30 cellular contexts compared by ENCODE assay signal in the genomic region with DNA sequence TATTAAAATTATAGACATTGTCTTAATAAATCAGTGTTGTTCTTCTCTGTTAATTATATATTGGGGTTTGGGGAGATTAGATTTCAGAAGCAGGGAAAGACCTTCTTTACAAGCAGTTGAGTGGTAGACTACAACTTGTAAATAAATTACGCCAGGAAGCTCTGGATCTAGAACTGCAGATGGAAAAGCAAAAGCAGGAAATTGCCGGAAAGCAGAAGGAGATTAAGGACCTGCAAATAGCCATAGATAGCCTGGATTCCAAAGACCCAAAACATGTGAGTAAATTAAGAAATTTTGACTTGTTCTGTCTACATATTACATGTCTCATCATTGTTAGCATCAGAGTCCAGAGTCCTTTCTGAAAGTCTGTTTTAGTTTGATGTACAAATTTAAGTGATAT.
"Had no signal": no experiment of that assay in that cellular context is flagged by ENCODE, and none has a peak within 500 bp of the region (broad histone marks: within the 10 kb centered on the region; RNA-seq: fewer than 3 reads in every experiment).

No MANE protein-coding gene starts in this region.

- H3K4me3 ChIP-seq: breast epithelium, MG63, SJCRH30 had no signal

- DNase-seq: activated CD4-positive, alpha-beta T cell treated with anti-CD3 and anti-CD28 coated beads for 1 hour; activated CD4-positive, alpha-beta T cell treated with anti-CD3 and anti-CD28 coated beads, Interleukin-2, amount 10 ng/mL, durations not matched to agents 24 days and 14 days; activated CD4-positive, alpha-beta T cell treated with anti-CD3 and anti-CD28 coated beads, Interleukin-2, amount 50 U/mL, for 48 hours; activated CD8-positive, alpha-beta memory T cell treated with anti-CD3 and anti-CD28 coated beads, Interleukin-2, amount 10 ng/mL, durations not matched to agents 7 days and 5 days; activated gamma-delta T cell treated with Interleukin-2 at 50 U/mL for 16 hours; activated naive CD4-positive, alpha-beta T cell treated with anti-CD3 and anti-CD28 coated beads, Interleukin-2, amount 10 ng/mL, durations not matched to agents 7 days and 5 days; activated naive CD8-positive, alpha-beta T cell treated with anti-CD3 and anti-CD28 coated beads, Interleukin-2, amount 10 ng/mL, durations not matched to agents 7 days and 5 days; activated T-cell treated with anti-CD3 and anti-CD28 coated beads, Interleukin-2, amount 50 U/mL, for 4 hours; aorta; caudate nucleus; MG63; MV-4-11; NCI-H1092 treated with DMSO at 0.1 percent for 48 hours; NCI-H1417 treated with DMSO at 0.1 percent for 48 hours; NCI-H1694; NCI-H2029; NCI-H2107; NCI-H510A treated with DMSO at 0.1 percent for 48 hours; NCI-H69; NK-92 treated with Interleukin-12 subunit alpha and Interleukin-12 subunit beta, amount 100 ng/mL, for 24 hours; OCI-M1; Right ventricle myocardium superior; SJCRH30; SK-N-SH had no signal

- H3K27ac Mint-ChIP-seq: activated CD4-positive, alpha-beta T cell treated with anti-CD3 and anti-CD28 coated beads, Interleukin-2, amount 10 ng/mL, durations not matched to agents 24 days and 14 days; activated CD8-positive, alpha-beta memory T cell treated with anti-CD3 and anti-CD28 coated beads, Interleukin-2, amount 10 ng/mL, durations not matched to agents 7 days and 5 days; activated naive CD4-positive, alpha-beta T cell treated with anti-CD3 and anti-CD28 coated beads, Interleukin-2, amount 10 ng/mL, durations not matched to agents 7 days and 5 days; activated naive CD8-positive, alpha-beta T cell treated with anti-CD3 and anti-CD28 coated beads, Interleukin-2, amount 10 ng/mL, durations not matched to agents 7 days and 5 days; activated T-helper 2 cell treated with anti-CD3 and anti-CD28 coated beads, Interferon-gamma antibody, Interleukin-2, Interleukin-4, amounts not matched to agents 10 μg/mL and 5 μg/mL and 100 μg/mL, durations not matched to agents 14 hours and 24 hours and 36 hours; WTC11 had no signal

- H3K9me3 ChIP-seq: breast epithelium, MG63, SJCRH30, SK-N-SH had no signal

- H3K27ac ChIP-seq: breast epithelium, KMS-11, RWPE1, SJCRH30 had no signal

- H3K27me3 ChIP-seq: breast epithelium, MG63, SJCRH30 had no signal

- H3K4me2 ChIP-seq: KMS-11, SK-N-SH had no signal

- ATAC-seq: activated CD8-positive, alpha-beta memory T cell treated with anti-CD3 and anti-CD28 coated beads, Interleukin-2, amount 10 ng/mL, durations not matched to agents 7 days and 5 days; activated T-cell treated with anti-CD3 and anti-CD28 coated beads, Interleukin-2, amount 50 U/mL, for 4 hours; Panc1; WTC11 had no signal

- H3K4me3 Mint-ChIP-seq: activated CD4-positive, alpha-beta T cell treated with anti-CD3 and anti-CD28 coated beads, Interleukin-2, amount 10 ng/mL, durations not matched to agents 24 days and 14 days; activated CD8-positive, alpha-beta memory T cell treated with anti-CD3 and anti-CD28 coated beads, Interleukin-2, amount 10 ng/mL, durations not matched to agents 7 days and 5 days; activated naive CD4-positive, alpha-beta T cell treated with anti-CD3 and anti-CD28 coated beads, Interleukin-2, amount 10 ng/mL, durations not matched to agents 7 days and 5 days; activated naive CD8-positive, alpha-beta T cell treated with anti-CD3 and anti-CD28 coated beads, Interleukin-2, amount 10 ng/mL, durations not matched to agents 7 days and 5 days; activated T-cell treated with anti-CD3 and anti-CD28 coated beads, Interleukin-2, amount 50 U/mL, for 4 hours; WTC11 had no signal

- H3K9ac ChIP-seq: KMS-11, SK-N-SH had no signal

- H3K36me3 Mint-ChIP-seq: WTC11 had no signal

- H3K4me1 ChIP-seq: breast epithelium had no signal

- H3K36me3 ChIP-seq: breast epithelium, MG63 had no signal

- H3K27me3 Mint-ChIP-seq: activated CD4-positive, alpha-beta T cell treated with anti-CD3 and anti-CD28 coated beads, Interleukin-2, amount 10 ng/mL, durations not matched to agents 24 days and 14 days; activated CD8-positive, alpha-beta memory T cell treated with anti-CD3 and anti-CD28 coated beads, Interleukin-2, amount 10 ng/mL, durations not matched to agents 7 days and 5 days; activated naive CD4-positive, alpha-beta T cell treated with anti-CD3 and anti-CD28 coated beads, Interleukin-2, amount 10 ng/mL, durations not matched to agents 7 days and 5 days; activated naive CD8-positive, alpha-beta T cell treated with anti-CD3 and anti-CD28 coated beads, Interleukin-2, amount 10 ng/mL, durations not matched to agents 7 days and 5 days had no signal
